Comparison of ENCODE assay signal across 28 cellular contexts in the genomic region with DNA sequence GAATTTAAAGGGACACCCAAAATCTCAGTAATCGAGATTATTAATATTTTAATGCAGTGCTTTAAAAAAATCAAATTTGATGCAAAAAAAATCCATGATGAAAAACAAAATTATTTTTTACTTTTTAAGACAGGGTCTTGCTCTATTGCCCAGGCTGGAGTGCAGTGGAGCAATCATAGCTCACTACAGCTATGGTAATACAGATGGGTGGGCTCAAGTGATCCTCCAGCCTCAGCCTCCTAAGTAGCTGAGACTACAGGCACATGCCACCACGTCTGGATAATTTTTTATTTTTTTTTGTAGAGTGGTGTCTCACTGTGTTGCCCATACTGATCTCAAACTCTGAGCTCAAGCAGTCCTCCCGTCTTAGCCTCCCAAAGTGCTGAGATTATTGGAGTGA.
"Had no signal": no experiment of that assay in that cellular context is flagged by ENCODE, and none has a peak within 500 bp of the region (broad histone marks: within the 10 kb centered on the region; RNA-seq: fewer than 3 reads in every experiment).

No MANE protein-coding gene starts in this region.

- H3K36me3 ChIP-seq: colonic mucosa, esophagus muscularis mucosa, gastrocnemius medialis, gastroesophageal sphincter had no signal

- ATAC-seq: effector memory CD8-positive, alpha-beta T cell; esophagus mucosa; foreskin keratinocyte; gastrocnemius medialis; gastroesophageal sphincter; heart left ventricle; heart right ventricle had no signal

- H3K79me2 ChIP-seq: hepatocyte had no signal

- H3K27me3 Mint-ChIP-seq: dendritic cell treated with granulocyte-macrophage colony-stimulating factor and Interleukin-4, amounts not matched to agents 40 ng/mL and 50 ng/mL, for 4 days; effector memory CD8-positive, alpha-beta T cell had no signal

- H3K27ac ChIP-seq: colonic mucosa, coronary artery, dorsolateral prefrontal cortex, epithelial cell of prostate, esophagus muscularis mucosa, esophagus squamous epithelium, foreskin keratinocyte, gastrocnemius medialis, gastroesophageal sphincter, hepatocyte had no signal

- H3K9me3 ChIP-seq: colonic mucosa, esophagus muscularis mucosa, esophagus squamous epithelium, gastrocnemius medialis, gastroesophageal sphincter, heart left ventricle, heart right ventricle had no signal

- H3K4me3 Mint-ChIP-seq: dendritic cell treated with granulocyte-macrophage colony-stimulating factor and Interleukin-4, amounts not matched to agents 40 ng/mL and 50 ng/mL, for 4 days; effector memory CD8-positive, alpha-beta T cell; endodermal cell had no signal

- H3K27ac Mint-ChIP-seq: effector memory CD8-positive, alpha-beta T cell; endodermal cell had no signal

- H2AFZ ChIP-seq: hepatocyte had no signal

- DNase-seq: colonic mucosa; cortex of kidney; dermis blood vessel endothelial cell; dorsolateral prefrontal cortex; effector CD4-positive, alpha-beta T cell; effector CD8-positive, alpha-beta T cell; effector memory CD4-positive, alpha-beta T cell; effector memory CD8-positive, alpha-beta T cell; endodermal cell; erythroblast; esophagus squamous epithelium; foreskin fibroblast; foreskin keratinocyte; gastrocnemius medialis; glutamatergic neuron; head of caudate nucleus; heart left ventricle; heart right ventricle had no signal

- H3K9me3 Mint-ChIP-seq: dendritic cell treated with granulocyte-macrophage colony-stimulating factor and Interleukin-4, amounts not matched to agents 40 ng/mL and 50 ng/mL, for 4 days; effector memory CD8-positive, alpha-beta T cell; endodermal cell had no signal

- H3K4me2 ChIP-seq: hepatocyte had no signal

- H3K27me3 ChIP-seq: colonic mucosa, dorsolateral prefrontal cortex, esophagus muscularis mucosa, esophagus squamous epithelium, foreskin keratinocyte, gastrocnemius medialis, gastroesophageal sphincter, heart left ventricle, heart right ventricle, hepatocyte had no signal

- H3K4me3 ChIP-seq: colonic mucosa, coronary artery, dorsolateral prefrontal cortex, esophagus muscularis mucosa, esophagus squamous epithelium, gastrocnemius medialis, gastroesophageal sphincter, heart left ventricle, heart right ventricle, hepatocyte had no signal

- FAIRE-seq: endometrium, endothelial cell of umbilical vein, frontal cortex had no signal

- H3K4me1 ChIP-seq: colonic mucosa, esophagus muscularis mucosa, esophagus squamous epithelium, foreskin keratinocyte, gastroesophageal sphincter had no signal
